In the genomic region with DNA sequence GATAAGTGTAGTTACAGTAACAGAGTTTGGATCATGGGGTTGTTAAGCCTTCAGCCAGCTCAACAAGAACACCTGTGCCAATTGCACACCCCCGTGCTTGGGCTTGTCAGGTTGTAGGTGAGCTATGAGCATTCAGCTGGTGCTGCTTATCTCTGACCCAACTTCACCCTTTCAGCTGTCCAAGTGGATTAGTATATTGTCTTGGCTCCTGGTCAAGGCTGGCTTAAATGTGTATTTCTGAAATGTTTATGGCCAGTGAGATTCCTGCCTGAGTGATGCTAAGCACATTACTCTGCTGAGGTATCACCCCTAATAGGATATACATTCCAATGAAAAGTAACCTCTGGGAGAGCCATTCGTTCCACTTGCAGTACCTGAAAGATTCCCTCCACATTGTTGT, we compare ENCODE assay signal across 15 cellular contexts.
"Had no signal": no experiment of that assay in that cellular context is flagged by ENCODE, and none has a peak within 500 bp of the region (broad histone marks: within the 10 kb centered on the region; RNA-seq: fewer than 3 reads in every experiment).

No MANE protein-coding gene starts in this region.

- DNase-seq: activated CD4-positive, alpha-beta T cell treated with anti-CD3 and anti-CD28 coated beads, Interleukin-2, amount 50 U/mL, for 1 hour; activated naive CD4-positive, alpha-beta T cell treated with anti-CD3 and anti-CD28 coated beads for 36 hours; activated naive CD8-positive, alpha-beta T cell treated with anti-CD3 and anti-CD28 coated beads, Interleukin-2, amount 50 U/mL, for 24 hours; activated T-cell treated with anti-CD3 and anti-CD28 coated beads, Interleukin-2, amount 50 U/mL, for 1 hour; left lung; mammary epithelial cell; naive thymus-derived CD8-positive, alpha-beta T cell; right cardiac atrium; stimulated activated naive CD8-positive, alpha-beta T cell treated with anti-CD3 and anti-CD28 coated beads, Interleukin-15, amount 100 ng/mL, for 72 hours; upper lobe of left lung had no signal

- H3K9me3 Mint-ChIP-seq: activated naive CD4-positive, alpha-beta T cell treated with anti-CD3 and anti-CD28 coated beads for 36 hours; activated naive CD8-positive, alpha-beta T cell treated with anti-CD3 and anti-CD28 coated beads, Interleukin-2, amount 50 U/mL, for 24 hours; activated T-helper 2 cell treated with anti-CD3 and anti-CD28 coated beads, Interferon-gamma antibody, Interleukin-2, Interleukin-4, amounts not matched to agents 10 μg/mL and 5 μg/mL and 100 μg/mL, durations not matched to agents 14 hours and 24 hours and 36 hours; naive thymus-derived CD8-positive, alpha-beta T cell; stimulated activated naive CD8-positive, alpha-beta T cell treated with anti-CD3 and anti-CD28 coated beads, Interleukin-15, amount 100 ng/mL, for 72 hours; T-helper 2 cell treated with Interferon-gamma antibody and Interleukin-4, amounts not matched to agents 5 μg/mL and 100 μg/mL, for 36 hours had no signal

- H3K27me3 ChIP-seq: ascending aorta, breast epithelium, left lung, upper lobe of left lung had no signal

- H3K9me3 ChIP-seq: ascending aorta, breast epithelium, gastroesophageal sphincter, left lung, upper lobe of left lung had no signal

- H3K27ac ChIP-seq: ascending aorta, breast epithelium, gastroesophageal sphincter, left lung, upper lobe of left lung had no signal

- H3K27me3 Mint-ChIP-seq: naive thymus-derived CD8-positive, alpha-beta T cell; stimulated activated naive CD8-positive, alpha-beta T cell treated with anti-CD3 and anti-CD28 coated beads, Interleukin-15, amount 100 ng/mL, for 72 hours had no signal

- H3K36me3 Mint-ChIP-seq: naive thymus-derived CD8-positive, alpha-beta T cell had no signal

- H3K36me3 ChIP-seq: ascending aorta, breast epithelium, gastroesophageal sphincter, left lung, upper lobe of left lung had no signal

- H3K4me3 Mint-ChIP-seq: activated naive CD4-positive, alpha-beta T cell treated with anti-CD3 and anti-CD28 coated beads for 36 hours; activated naive CD8-positive, alpha-beta T cell treated with anti-CD3 and anti-CD28 coated beads, Interleukin-2, amount 50 U/mL, for 24 hours; naive thymus-derived CD8-positive, alpha-beta T cell; stimulated activated naive CD8-positive, alpha-beta T cell treated with anti-CD3 and anti-CD28 coated beads, Interleukin-15, amount 100 ng/mL, for 72 hours; T-helper 2 cell treated with Interferon-gamma antibody and Interleukin-4, amounts not matched to agents 5 μg/mL and 100 μg/mL, for 36 hours had no signal

- H3K4me3 ChIP-seq: ascending aorta, breast epithelium, gastroesophageal sphincter, left lung, upper lobe of left lung had no signal

- ATAC-seq: activated naive CD8-positive, alpha-beta T cell treated with anti-CD3 and anti-CD28 coated beads, Interleukin-2, amount 50 U/mL, for 24 hours; gastroesophageal sphincter; left lung; naive thymus-derived CD8-positive, alpha-beta T cell; right cardiac atrium; stimulated activated naive CD8-positive, alpha-beta T cell treated with anti-CD3 and anti-CD28 coated beads, Interleukin-15, amount 100 ng/mL, for 72 hours had no signal

- H3K4me1 ChIP-seq: ascending aorta, breast epithelium, gastroesophageal sphincter, left lung, upper lobe of left lung had no signal

- H3K27ac Mint-ChIP-seq: activated naive CD4-positive, alpha-beta T cell treated with anti-CD3 and anti-CD28 coated beads for 36 hours; activated naive CD8-positive, alpha-beta T cell treated with anti-CD3 and anti-CD28 coated beads, Interleukin-2, amount 50 U/mL, for 24 hours; activated T-helper 2 cell treated with anti-CD3 and anti-CD28 coated beads, Interferon-gamma antibody, Interleukin-2, Interleukin-4, amounts not matched to agents 10 μg/mL and 5 μg/mL and 100 μg/mL, durations not matched to agents 14 hours and 24 hours and 36 hours; naive thymus-derived CD8-positive, alpha-beta T cell; stimulated activated naive CD8-positive, alpha-beta T cell treated with anti-CD3 and anti-CD28 coated beads, Interleukin-15, amount 100 ng/mL, for 72 hours; T-helper 2 cell treated with Interferon-gamma antibody and Interleukin-4, amounts not matched to agents 5 μg/mL and 100 μg/mL, for 36 hours had no signal
